Comparison of ENCODE assay signal across 8 cellular contexts in genomic region chr11:71638801-71639519, GRCh38. TPM values are rescaled to one million over a fixed set of nuclear protein-coding genes. Genes with fewer than 3 reads are reported as not detected.
DNase-seq lines count a peak whose midpoint lies in the region; ATAC-seq and TF ChIP-seq lines count a peak whose summit lies in the region.
"Not testable (repeated sequence)": the region's sequence is repeated elsewhere in the genome, so short reads cannot be mapped to it uniquely, and the experiment has no call there.

No MANE protein-coding gene starts in this region.

- not testable (repeated sequence) for H4K20me1 ChIP-seq in OCI-LY1 (ENCODE audit: insufficient read depth, low read length); osteoblast (ENCODE audit: insufficient read depth, low read length)

- not testable (repeated sequence) for H3K9me3 ChIP-seq in OCI-LY1 (ENCODE audit: low read length); right atrium auricular region; osteoblast (ENCODE audit: low read depth, low read length)

- H3K9me3 Mint-ChIP-seq in stimulated activated effector memory CD8-positive, alpha-beta T cell treated with anti-CD3 and anti-CD28 coated beads, Interleukin-12 subunit alpha, Interleukin-12 subunit beta, amount 100 ng/mL, for 72 hours = not testable (repeated sequence)

- not testable (repeated sequence) for H3K4me1 Mint-ChIP-seq in stimulated activated effector memory CD8-positive, alpha-beta T cell treated with anti-CD3 and anti-CD28 coated beads, Interleukin-12 subunit alpha, Interleukin-12 subunit beta, amount 100 ng/mL, for 72 hours

- in situ Hi-C loops in T47D (cut with HindIII; ENCODE audit: low pct_unique_long_range_greater_than_20kb, low sequenced_read_pairs) = not testable (repeated sequence)

- H2AFZ ChIP-seq in OCI-LY1 (ENCODE audit: low read length); osteoblast (ENCODE audit: low read length): not testable (repeated sequence)

- H3K36me3 ChIP-seq in OCI-LY1 (ENCODE audit: insufficient read depth, low read length); right atrium auricular region; osteoblast (ENCODE audit: insufficient read depth, low read length): not testable (repeated sequence)

- H3K36me3 Mint-ChIP-seq in stimulated activated effector memory CD8-positive, alpha-beta T cell treated with anti-CD3 and anti-CD28 coated beads, Interleukin-12 subunit alpha, Interleukin-12 subunit beta, amount 100 ng/mL, for 72 hours = not testable (repeated sequence)

- not testable (repeated sequence) for H3K27ac Mint-ChIP-seq in stimulated activated effector memory CD8-positive, alpha-beta T cell treated with anti-CD3 and anti-CD28 coated beads, Interleukin-12 subunit alpha, Interleukin-12 subunit beta, amount 100 ng/mL, for 72 hours

- H3K4me3 ChIP-seq in OCI-LY1 (ENCODE audit: low read depth, low read length, poor library complexity, severe bottlenecking); osteoblast (ENCODE audit: insufficient read depth, low read length): not testable (repeated sequence)
- peak overlapping the region in 1 of 2 donors; percentile 44 for H3K4me3 ChIP-seq in right atrium auricular region

- DNase-seq in COLO668 (lab: John Stamatoyannopoulos, UW; ENCODE audit: unreplicated experiment) (peak; percentile 26), HUDEP-2 (lab: John Stamatoyannopoulos, UW; ENCODE audit: unreplicated experiment in 76 of 76) (peak in 50 of 76 experiments; percentile 1 to 64 (median 36)), T47D (ENCODE audit: low read depth in 1 of 2, low spot score in 1 of 2) (peak; percentile 55 to 56), osteoblast (ENCODE audit: insufficient read length, low spot score, missing footprints) (peak; percentile 86)
- DNase-seq in activated CD4-positive, alpha-beta T cell treated with anti-CD3 and anti-CD28 coated beads, Interleukin-2, amount 50 U/mL, for 4 hours = peak; percentile 48 to 49
- not testable (repeated sequence) for DNase-seq in right atrium auricular region (ENCODE audit: low spot score)
- peak; percentile 79 to 84 for DNase-seq in stimulated activated effector memory CD8-positive, alpha-beta T cell treated with anti-CD3 and anti-CD28 coated beads, Interleukin-12 subunit alpha, Interleukin-12 subunit beta, amount 100 ng/mL, for 72 hours (ENCODE audit: low spot score in 2 of 2)

- not testable (repeated sequence) for H3K4me1 ChIP-seq in OCI-LY1 (ENCODE audit: insufficient read depth, low read length, severe bottlenecking); right atrium auricular region; osteoblast (ENCODE audit: insufficient read depth, low read length)

- H3K27ac ChIP-seq in OCI-LY1 (ENCODE audit: low read depth, low read length, poor library complexity, severe bottlenecking); right atrium auricular region; osteoblast (ENCODE audit: low read depth, low read length): not testable (repeated sequence)

- peak; percentile 44 for TF ChIP-seq CTCF in OCI-LY1 (IDR thresholded peaks at IDR 0.05; ENCODE audit: low read length)
- TF ChIP-seq CTCF in right atrium auricular region (IDR thresholded peaks at IDR 0.05) = peak; percentile 70 to 85
- TF ChIP-seq CTCF in osteoblast (IDR thresholded peaks at IDR 0.05; ENCODE audit: extremely low read depth, low read depth, low read length) = peak; percentile 41

- not testable (repeated sequence) for H3K79me2 ChIP-seq in OCI-LY1 (ENCODE audit: insufficient read depth, low read length); osteoblast (ENCODE audit: insufficient read depth, low read length)

- H3K27me3 ChIP-seq in OCI-LY1 (ENCODE audit: insufficient read depth, low read length); right atrium auricular region; osteoblast (ENCODE audit: insufficient read depth, low read length): not testable (repeated sequence)

- H3F3A ChIP-seq in OCI-LY1 (ENCODE audit: insufficient read depth, low read length) = not testable (repeated sequence)

- H3K4me2 ChIP-seq in OCI-LY1 (ENCODE audit: low read length); osteoblast (ENCODE audit: insufficient read depth, low read length): not testable (repeated sequence)

- not testable (repeated sequence) for H3K9ac ChIP-seq in OCI-LY1 (ENCODE audit: low read length)

- peak overlapping the region; percentile 37 for H3K4me3 Mint-ChIP-seq in stimulated activated effector memory CD8-positive, alpha-beta T cell treated with anti-CD3 and anti-CD28 coated beads, Interleukin-12 subunit alpha, Interleukin-12 subunit beta, amount 100 ng/mL, for 72 hours

- not testable (repeated sequence) for H3K9me2 ChIP-seq in OCI-LY1 (ENCODE audit: low read depth, low read length)

- ATAC-seq in stimulated activated effector memory CD8-positive, alpha-beta T cell treated with anti-CD3 and anti-CD28 coated beads, Interleukin-12 subunit alpha, Interleukin-12 subunit beta, amount 100 ng/mL, for 72 hours = peak; percentile 57

RNA-seq across cellular contexts. Expression of gene KRTAP5-11, which starts 56.3 kb away (rescaled TPM):
- not detected for total RNA-seq in right atrium auricular region
- total RNA-seq in osteoblast = not detected in 2 replicates
